Comparison of ENCODE assay signal across 1 cellular context in the genomic region with DNA sequence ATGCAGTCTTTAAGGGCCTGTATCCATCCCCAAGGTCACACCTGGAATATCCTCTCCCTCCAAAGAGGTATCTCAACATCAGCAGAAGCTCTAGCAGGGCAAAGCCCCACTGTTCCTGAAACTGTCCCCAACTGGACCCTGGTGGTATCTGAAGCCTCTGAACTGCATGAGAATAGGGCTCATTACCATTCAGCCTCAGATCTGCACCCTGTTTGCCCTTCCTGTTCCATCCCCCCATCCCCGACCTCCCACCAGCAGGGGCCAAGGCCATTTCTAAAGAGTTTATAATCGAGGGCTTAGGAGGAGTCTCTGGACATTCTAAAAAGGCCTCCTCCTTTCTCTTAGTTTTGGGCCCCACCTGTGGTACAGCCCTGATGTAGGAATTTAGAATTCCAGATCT.
TF ChIP-seq lines count a peak whose summit lies in the region.

No MANE protein-coding gene starts in this region.

TF ChIP-seq in WTC11, 78 proteins besides CTCF, POLR2A, EP300 and RAD21 (continued from another document):
- TF ChIP-seq, protein P1, sequence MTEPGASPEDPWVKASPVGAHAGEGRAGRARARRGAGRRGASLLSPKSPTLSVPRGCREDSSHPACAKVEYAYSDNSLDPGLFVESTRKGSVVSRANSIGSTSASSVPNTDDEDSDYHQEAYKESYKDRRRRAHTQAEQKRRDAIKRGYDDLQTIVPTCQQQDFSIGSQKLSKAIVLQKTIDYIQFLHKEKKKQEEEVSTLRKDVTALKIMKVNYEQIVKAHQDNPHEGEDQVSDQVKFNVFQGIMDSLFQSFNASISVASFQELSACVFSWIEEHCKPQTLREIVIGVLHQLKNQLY (CRISPR knock-in tag; IDR thresholded peaks at IDR 0.05), result no peak
- TF ChIP-seq, protein P2, sequence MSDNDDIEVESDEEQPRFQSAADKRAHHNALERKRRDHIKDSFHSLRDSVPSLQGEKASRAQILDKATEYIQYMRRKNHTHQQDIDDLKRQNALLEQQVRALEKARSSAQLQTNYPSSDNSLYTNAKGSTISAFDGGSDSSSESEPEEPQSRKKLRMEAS (CRISPR knock-in tag; IDR thresholded peaks at IDR 0.05), result no peak
